In the genomic region with DNA sequence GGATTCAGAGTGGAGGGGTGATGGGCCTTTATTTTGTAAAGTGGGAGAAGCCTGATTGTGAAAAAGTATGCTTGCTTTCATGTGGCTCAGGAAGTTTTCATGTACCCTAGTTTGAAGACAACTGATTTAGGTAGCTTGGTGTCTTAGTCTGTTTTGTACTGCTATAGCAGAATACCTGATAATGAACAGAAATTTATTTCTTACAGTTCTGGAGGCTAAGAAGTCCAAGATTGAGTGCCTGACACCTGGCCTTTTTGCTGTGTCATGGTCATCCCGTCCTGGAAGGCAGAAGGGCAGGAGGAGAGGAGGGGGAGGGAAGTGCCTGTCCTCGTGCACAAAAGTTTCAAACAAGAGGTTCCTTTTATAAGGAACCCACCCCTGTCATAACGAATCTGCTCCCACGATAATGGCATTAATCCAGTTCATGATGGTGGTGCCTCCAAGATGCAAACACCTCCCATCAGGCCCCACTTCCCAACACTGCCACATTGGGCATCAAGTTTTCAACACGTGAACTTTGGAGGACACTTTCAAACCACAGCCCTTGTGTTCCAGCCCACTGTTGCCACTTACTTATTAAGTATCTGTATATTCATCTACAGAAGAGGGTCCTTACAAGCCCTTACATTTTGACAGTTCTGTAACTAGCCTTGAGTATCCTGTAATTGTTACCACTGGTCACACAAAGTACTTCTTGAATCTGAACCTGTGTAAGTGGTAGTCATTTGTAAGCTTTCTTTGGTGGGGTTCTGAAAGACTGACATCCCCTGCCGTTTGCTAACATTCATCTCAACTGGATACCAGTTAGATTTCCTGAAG, we compare ENCODE assay signal across 1 cellular context.
TF ChIP-seq lines count a peak whose summit lies in the region.

No MANE protein-coding gene starts in this region.

TF ChIP-seq in K562, 482 proteins besides CTCF, POLR2A, EP300 and RAD21 (continued from another document and continues in another):
- TF ChIP-seq, protein P1, sequence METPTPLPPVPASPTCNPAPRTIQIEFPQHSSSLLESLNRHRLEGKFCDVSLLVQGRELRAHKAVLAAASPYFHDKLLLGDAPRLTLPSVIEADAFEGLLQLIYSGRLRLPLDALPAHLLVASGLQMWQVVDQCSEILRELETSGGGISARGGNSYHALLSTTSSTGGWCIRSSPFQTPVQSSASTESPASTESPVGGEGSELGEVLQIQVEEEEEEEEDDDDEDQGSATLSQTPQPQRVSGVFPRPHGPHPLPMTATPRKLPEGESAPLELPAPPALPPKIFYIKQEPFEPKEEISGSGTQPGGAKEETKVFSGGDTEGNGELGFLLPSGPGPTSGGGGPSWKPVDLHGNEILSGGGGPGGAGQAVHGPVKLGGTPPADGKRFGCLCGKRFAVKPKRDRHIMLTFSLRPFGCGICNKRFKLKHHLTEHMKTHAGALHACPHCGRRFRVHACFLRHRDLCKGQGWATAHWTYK (CRISPR knock-in tag; IDR thresholded peaks at IDR 0.05): no peak
- TF ChIP-seq, protein P2, sequence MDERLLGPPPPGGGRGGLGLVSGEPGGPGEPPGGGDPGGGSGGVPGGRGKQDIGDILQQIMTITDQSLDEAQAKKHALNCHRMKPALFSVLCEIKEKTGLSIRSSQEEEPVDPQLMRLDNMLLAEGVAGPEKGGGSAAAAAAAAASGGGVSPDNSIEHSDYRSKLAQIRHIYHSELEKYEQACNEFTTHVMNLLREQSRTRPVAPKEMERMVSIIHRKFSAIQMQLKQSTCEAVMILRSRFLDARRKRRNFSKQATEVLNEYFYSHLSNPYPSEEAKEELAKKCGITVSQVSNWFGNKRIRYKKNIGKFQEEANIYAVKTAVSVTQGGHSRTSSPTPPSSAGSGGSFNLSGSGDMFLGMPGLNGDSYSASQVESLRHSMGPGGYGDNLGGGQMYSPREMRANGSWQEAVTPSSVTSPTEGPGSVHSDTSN (CRISPR knock-in tag; IDR thresholded peaks at IDR 0.05; ENCODE audit: low read depth): no peak
- TF ChIP-seq, protein P2 (tag; conservative IDR thresholded peaks at IDR 0.05; ENCODE audit: low read depth): peak; percentile 85
- TF ChIP-seq GABPB2 (CRISPR knock-in tag; conservative IDR thresholded peaks at IDR 0.05): no peak
- TF ChIP-seq, protein P3, sequence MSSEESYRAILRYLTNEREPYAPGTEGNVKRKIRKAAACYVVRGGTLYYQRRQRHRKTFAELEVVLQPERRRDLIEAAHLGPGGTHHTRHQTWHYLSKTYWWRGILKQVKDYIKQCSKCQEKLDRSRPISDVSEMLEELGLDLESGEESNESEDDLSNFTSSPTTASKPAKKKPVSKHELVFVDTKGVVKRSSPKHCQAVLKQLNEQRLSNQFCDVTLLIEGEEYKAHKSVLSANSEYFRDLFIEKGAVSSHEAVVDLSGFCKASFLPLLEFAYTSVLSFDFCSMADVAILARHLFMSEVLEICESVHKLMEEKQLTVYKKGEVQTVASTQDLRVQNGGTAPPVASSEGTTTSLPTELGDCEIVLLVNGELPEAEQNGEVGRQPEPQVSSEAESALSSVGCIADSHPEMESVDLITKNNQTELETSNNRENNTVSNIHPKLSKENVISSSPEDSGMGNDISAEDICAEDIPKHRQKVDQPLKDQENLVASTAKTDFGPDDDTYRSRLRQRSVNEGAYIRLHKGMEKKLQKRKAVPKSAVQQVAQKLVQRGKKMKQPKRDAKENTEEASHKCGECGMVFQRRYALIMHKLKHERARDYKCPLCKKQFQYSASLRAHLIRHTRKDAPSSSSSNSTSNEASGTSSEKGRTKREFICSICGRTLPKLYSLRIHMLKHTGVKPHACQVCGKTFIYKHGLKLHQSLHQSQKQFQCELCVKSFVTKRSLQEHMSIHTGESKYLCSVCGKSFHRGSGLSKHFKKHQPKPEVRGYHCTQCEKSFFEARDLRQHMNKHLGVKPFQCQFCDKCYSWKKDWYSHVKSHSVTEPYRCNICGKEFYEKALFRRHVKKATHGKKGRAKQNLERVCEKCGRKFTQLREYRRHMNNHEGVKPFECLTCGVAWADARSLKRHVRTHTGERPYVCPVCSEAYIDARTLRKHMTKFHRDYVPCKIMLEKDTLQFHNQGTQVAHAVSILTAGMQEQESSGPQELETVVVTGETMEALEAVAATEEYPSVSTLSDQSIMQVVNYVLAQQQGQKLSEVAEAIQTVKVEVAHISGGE (CRISPR knock-in tag; IDR thresholded peaks at IDR 0.05): peak in 1 of 3 experiments; percentile 47; a peak in 1 of 6 replicates
- 0 out of 2 replicates have a peak, but pooled peaks have one; percentile 64 for TF ChIP-seq SMAD4 (CRISPR knock-in tag; conservative IDR thresholded peaks at IDR 0.05)
- no peak for TF ChIP-seq NR2F6 (CRISPR knock-in tag; IDR thresholded peaks at IDR 0.05)
- TF ChIP-seq ATF7 (IDR thresholded peaks at IDR 0.05): 0 out of 2 replicates have a peak, but pooled peaks have one; percentile 36
- TF ChIP-seq, protein P4, sequence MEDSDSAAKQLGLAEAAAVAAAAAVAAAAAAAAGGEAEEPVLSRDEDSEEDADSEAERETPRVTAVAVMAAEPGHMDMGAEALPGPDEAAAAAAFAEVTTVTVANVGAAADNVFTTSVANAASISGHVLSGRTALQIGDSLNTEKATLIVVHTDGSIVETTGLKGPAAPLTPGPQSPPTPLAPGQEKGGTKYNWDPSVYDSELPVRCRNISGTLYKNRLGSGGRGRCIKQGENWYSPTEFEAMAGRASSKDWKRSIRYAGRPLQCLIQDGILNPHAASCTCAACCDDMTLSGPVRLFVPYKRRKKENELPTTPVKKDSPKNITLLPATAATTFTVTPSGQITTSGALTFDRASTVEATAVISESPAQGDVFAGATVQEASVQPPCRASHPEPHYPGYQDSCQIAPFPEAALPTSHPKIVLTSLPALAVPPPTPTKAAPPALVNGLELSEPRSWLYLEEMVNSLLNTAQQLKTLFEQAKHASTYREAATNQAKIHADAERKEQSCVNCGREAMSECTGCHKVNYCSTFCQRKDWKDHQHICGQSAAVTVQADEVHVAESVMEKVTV (CRISPR knock-in tag; IDR thresholded peaks at IDR 0.05): no peak
- TF ChIP-seq, protein P5, sequence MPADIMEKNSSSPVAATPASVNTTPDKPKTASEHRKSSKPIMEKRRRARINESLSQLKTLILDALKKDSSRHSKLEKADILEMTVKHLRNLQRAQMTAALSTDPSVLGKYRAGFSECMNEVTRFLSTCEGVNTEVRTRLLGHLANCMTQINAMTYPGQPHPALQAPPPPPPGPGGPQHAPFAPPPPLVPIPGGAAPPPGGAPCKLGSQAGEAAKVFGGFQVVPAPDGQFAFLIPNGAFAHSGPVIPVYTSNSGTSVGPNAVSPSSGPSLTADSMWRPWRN (IDR thresholded peaks at IDR 0.05; ENCODE audit: low read depth): no peak
- TF ChIP-seq ZNF239 (CRISPR knock-in tag; IDR thresholded peaks at IDR 0.05): no peak
- TF ChIP-seq SMARCC2 (IDR thresholded peaks at IDR 0.05; ENCODE audit: low read depth): peak; percentile 75
- TF ChIP-seq, protein P6, sequence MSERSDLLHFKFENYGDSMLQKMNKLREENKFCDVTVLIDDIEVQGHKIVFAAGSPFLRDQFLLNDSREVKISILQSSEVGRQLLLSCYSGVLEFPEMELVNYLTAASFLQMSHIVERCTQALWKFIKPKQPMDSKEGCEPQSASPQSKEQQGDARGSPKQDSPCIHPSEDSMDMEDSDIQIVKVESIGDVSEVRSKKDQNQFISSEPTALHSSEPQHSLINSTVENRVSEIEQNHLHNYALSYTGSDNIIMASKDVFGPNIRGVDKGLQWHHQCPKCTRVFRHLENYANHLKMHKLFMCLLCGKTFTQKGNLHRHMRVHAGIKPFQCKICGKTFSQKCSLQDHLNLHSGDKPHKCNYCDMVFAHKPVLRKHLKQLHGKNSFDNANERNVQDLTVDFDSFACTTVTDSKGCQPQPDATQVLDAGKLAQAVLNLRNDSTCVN (CRISPR knock-in tag; IDR thresholded peaks at IDR 0.05): no peak
- peak; percentile 80 for TF ChIP-seq SMARCA4 (IDR thresholded peaks at IDR 0.05)
- no peak for TF ChIP-seq SMARCB1 (IDR thresholded peaks at IDR 0.05; ENCODE audit: insufficient read length, low read depth)
- no peak for TF ChIP-seq SUPT5H (IDR thresholded peaks at IDR 0.05)
- TF ChIP-seq NFE2L1 (tag; IDR thresholded peaks at IDR 0.05; ENCODE audit: borderline replicate concordance, low read depth): peak; percentile 98
- no peak for TF ChIP-seq ESRRB (CRISPR knock-in tag; IDR thresholded peaks at IDR 0.05; ENCODE audit: borderline replicate concordance)
- TF ChIP-seq C11orf30 (IDR thresholded peaks at IDR 0.05; ENCODE audit: low read depth): peak; percentile 96
- peak; percentile 42; the same call in 1 of the 2 replicates for TF ChIP-seq ESRRA (IDR thresholded peaks at IDR 0.05; ENCODE audit: borderline replicate concordance, low read depth)
- TF ChIP-seq ZNF263 (CRISPR knock-in tag; IDR thresholded peaks at IDR 0.05; ENCODE audit: borderline replicate concordance): no peak
- no peak for TF ChIP-seq SRSF3 (IDR thresholded peaks at IDR 0.05; ENCODE audit: insufficient read depth, low read length)
- no peak for TF ChIP-seq POLR2AphosphoS2 (IDR thresholded peaks at IDR 0.05; ENCODE audit: low read length)
- TF ChIP-seq E2F3 (CRISPR knock-in tag; IDR thresholded peaks at IDR 0.05): no peak
- TF ChIP-seq, protein P7, sequence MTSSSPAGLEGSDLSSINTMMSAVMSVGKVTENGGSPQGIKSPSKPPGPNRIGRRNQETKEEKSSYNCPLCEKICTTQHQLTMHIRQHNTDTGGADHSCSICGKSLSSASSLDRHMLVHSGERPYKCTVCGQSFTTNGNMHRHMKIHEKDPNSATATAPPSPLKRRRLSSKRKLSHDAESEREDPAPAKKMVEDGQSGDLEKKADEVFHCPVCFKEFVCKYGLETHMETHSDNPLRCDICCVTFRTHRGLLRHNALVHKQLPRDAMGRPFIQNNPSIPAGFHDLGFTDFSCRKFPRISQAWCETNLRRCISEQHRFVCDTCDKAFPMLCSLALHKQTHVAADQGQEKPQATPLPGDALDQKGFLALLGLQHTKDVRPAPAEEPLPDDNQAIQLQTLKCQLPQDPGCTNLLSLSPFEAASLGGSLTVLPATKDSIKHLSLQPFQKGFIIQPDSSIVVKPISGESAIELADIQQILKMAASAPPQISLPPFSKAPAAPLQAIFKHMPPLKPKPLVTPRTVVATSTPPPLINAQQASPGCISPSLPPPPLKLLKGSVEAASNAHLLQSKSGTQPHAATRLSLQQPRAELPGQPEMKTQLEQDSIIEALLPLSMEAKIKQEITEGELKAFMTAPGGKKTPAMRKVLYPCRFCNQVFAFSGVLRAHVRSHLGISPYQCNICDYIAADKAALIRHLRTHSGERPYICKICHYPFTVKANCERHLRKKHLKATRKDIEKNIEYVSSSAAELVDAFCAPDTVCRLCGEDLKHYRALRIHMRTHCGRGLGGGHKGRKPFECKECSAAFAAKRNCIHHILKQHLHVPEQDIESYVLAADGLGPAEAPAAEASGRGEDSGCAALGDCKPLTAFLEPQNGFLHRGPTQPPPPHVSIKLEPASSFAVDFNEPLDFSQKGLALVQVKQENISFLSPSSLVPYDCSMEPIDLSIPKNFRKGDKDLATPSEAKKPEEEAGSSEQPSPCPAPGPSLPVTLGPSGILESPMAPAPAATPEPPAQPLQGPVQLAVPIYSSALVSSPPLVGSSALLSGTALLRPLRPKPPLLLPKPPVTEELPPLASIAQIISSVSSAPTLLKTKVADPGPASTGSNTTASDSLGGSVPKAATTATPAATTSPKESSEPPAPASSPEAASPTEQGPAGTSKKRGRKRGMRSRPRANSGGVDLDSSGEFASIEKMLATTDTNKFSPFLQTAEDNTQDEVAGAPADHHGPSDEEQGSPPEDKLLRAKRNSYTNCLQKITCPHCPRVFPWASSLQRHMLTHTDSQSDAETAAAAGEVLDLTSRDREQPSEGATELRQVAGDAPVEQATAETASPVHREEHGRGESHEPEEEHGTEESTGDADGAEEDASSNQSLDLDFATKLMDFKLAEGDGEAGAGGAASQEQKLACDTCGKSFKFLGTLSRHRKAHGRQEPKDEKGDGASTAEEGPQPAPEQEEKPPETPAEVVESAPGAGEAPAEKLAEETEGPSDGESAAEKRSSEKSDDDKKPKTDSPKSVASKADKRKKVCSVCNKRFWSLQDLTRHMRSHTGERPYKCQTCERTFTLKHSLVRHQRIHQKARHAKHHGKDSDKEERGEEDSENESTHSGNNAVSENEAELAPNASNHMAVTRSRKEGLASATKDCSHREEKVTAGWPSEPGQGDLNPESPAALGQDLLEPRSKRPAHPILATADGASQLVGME (CRISPR knock-in tag; IDR thresholded peaks at IDR 0.05): peak; percentile 48; the same call in 1 of the 2 replicates
- no peak for TF ChIP-seq TCF3 (CRISPR knock-in tag; IDR thresholded peaks at IDR 0.05)
- TF ChIP-seq, protein P8, sequence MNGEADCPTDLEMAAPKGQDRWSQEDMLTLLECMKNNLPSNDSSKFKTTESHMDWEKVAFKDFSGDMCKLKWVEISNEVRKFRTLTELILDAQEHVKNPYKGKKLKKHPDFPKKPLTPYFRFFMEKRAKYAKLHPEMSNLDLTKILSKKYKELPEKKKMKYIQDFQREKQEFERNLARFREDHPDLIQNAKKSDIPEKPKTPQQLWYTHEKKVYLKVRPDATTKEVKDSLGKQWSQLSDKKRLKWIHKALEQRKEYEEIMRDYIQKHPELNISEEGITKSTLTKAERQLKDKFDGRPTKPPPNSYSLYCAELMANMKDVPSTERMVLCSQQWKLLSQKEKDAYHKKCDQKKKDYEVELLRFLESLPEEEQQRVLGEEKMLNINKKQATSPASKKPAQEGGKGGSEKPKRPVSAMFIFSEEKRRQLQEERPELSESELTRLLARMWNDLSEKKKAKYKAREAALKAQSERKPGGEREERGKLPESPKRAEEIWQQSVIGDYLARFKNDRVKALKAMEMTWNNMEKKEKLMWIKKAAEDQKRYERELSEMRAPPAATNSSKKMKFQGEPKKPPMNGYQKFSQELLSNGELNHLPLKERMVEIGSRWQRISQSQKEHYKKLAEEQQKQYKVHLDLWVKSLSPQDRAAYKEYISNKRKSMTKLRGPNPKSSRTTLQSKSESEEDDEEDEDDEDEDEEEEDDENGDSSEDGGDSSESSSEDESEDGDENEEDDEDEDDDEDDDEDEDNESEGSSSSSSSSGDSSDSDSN (IDR thresholded peaks at IDR 0.05; ENCODE audit: borderline replicate concordance in 1 of 2, low read depth in 2 of 2, low read length in 2 of 2): no peak
- no peak for TF ChIP-seq PCBP1 (IDR thresholded peaks at IDR 0.05; ENCODE audit: low read depth, low read length, poor library complexity, severe bottlenecking)
- TF ChIP-seq ZNF3 (CRISPR knock-in tag; IDR thresholded peaks at IDR 0.05): no peak
- TF ChIP-seq MYNN (IDR thresholded peaks at IDR 0.05): 0 out of 2 replicates have a peak, but pooled peaks have one; percentile 53
- TF ChIP-seq MYNN (CRISPR knock-in tag; IDR thresholded peaks at IDR 0.05): no peak
- no peak for TF ChIP-seq ZNF311 (CRISPR knock-in tag; IDR thresholded peaks at IDR 0.05)
- no peak for TF ChIP-seq NELFE (IDR thresholded peaks at IDR 0.05; ENCODE audit: insufficient read depth, insufficient read length)
- TF ChIP-seq, protein P9, sequence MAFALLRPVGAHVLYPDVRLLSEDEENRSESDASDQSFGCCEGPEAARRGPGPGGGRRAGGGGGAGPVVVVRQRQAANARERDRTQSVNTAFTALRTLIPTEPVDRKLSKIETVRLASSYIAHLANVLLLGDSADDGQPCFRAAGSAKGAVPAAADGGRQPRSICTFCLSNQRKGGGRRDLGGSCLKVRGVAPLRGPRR (CRISPR knock-in tag; IDR thresholded peaks at IDR 0.05): no peak
- TF ChIP-seq IFI16 (CRISPR knock-in tag; IDR thresholded peaks at IDR 0.05): no peak
- TF ChIP-seq SETDB1 (IDR thresholded peaks at IDR 0.05; ENCODE audit: low read length): no peak
- TF ChIP-seq SMARCE1 (IDR thresholded peaks at IDR 0.05): peak; percentile 85
- TF ChIP-seq BRCA1 (IDR thresholded peaks at IDR 0.05): no peak
- no peak for TF ChIP-seq BRCA1 (CRISPR knock-in tag; IDR thresholded peaks at IDR 0.05)
